ENCODE assay signal across 9 cellular contexts in the genomic region with DNA sequence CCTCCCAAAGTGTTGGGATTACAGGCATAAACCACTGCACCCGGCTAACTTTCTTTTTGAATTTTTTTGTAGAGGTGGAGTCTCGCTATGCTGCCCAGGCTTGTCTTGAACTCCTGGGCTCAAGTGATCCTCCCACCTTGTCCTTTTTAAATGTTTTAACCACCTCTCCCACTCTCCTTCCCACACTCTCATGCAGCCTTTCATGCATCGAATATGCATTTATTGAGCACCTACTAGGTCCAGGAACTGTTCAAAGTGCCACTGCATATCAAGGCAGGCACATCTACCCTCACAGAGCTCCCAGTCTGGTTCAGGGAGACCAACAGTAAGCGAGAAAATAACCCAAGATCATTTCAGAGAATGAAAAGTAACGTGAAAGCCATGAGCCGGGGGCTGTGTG. TPM values are rescaled to one million over a fixed set of nuclear protein-coding genes. Genes with fewer than 3 reads are reported as not detected.
A peak's percentile ranks its signal among the peaks of the same experiment; 100 is the strongest.
DNase-seq lines count a peak whose midpoint lies in the region; ATAC-seq and TF ChIP-seq lines count a peak whose summit lies in the region.
"Had no signal": no experiment of that assay in that cellular context is flagged by ENCODE, and none has a peak within 500 bp of the region (broad histone marks: within the 10 kb centered on the region; RNA-seq: fewer than 3 reads in every experiment).

No MANE protein-coding gene starts in this region.

- DNase-seq in H9 (no peak), right atrium auricular region (ENCODE audit: low spot score) (no peak), spleen (no peak), GM13977 (ENCODE audit: low spot score) (no peak), HuH-7.5 (ENCODE audit: low spot score) (no peak), NCI-H748 treated with DMSO at 0.1 percent for 48 hours (lab: John Stamatoyannopoulos, UW) (no peak)
- DNase-seq in activated CD8-positive, alpha-beta T cell treated with anti-CD3 and anti-CD28 coated beads for 36 hours, result no peak
- DNase-seq: activated CD8-positive, alpha-beta memory T cell treated with anti-CD3 and anti-CD28 coated beads, Interleukin-2, amount 50 U/mL, for 4 hours had no signal

- H2BK15ac ChIP-seq in H9 (ENCODE audit: low read depth, low read length), result no peak overlapping the region

- intact Hi-C loops in activated CD8-positive, alpha-beta T cell treated with anti-CD3 and anti-CD28 coated beads for 36 hours (cut with micrococcal nuclease), result no loop called here
- intact Hi-C loops in spleen (cut with DNase I; ENCODE audit: low total_unique reads), result no loop called here

- no peak overlapping the region for H3K9ac ChIP-seq in H9 (ENCODE audit: extremely low read depth, insufficient read length, low read length)

- no peak overlapping the region for H3K23ac ChIP-seq in H9 (ENCODE audit: insufficient read length, low read depth, low read length)

- in situ Hi-C loops in GM13977 (cut with MboI; ENCODE audit: low pct_unique_long_range_greater_than_20kb, low sequenced_read_pairs, unreplicated experiment), result no loop called here

- H3K4ac ChIP-seq in H9 (ENCODE audit: low read depth, low read length), result no peak overlapping the region

- H3K56ac ChIP-seq in H9 (ENCODE audit: insufficient read length, low read depth, low read length), result no peak overlapping the region

- no peak for TF ChIP-seq CTCF in H9 (conservative IDR thresholded peaks at IDR 0.05)
- TF ChIP-seq CTCF in activated CD8-positive, alpha-beta T cell treated with anti-CD3 and anti-CD28 coated beads for 36 hours (IDR thresholded peaks at IDR 0.05), result no peak
- TF ChIP-seq CTCF in right atrium auricular region (IDR thresholded peaks at IDR 0.05), result no peak
- no peak for TF ChIP-seq CTCF in spleen (IDR thresholded peaks at IDR 0.05 in 8 of 11, conservative IDR thresholded peaks at IDR 0.05 in 3 of 11)
- TF ChIP-seq CTCF in GM13977 (IDR thresholded peaks at IDR 0.05; ENCODE audit: extremely low read depth, insufficient read depth, missing control alignments), result no peak

- no peak for ATAC-seq in activated CD8-positive, alpha-beta T cell treated with anti-CD3 and anti-CD28 coated beads for 36 hours
- ATAC-seq in GM21576 (IDR thresholded peaks at IDR 0.05; ENCODE audit: unreplicated experiment), result no peak

- H3K27ac Mint-ChIP-seq in H9, result no peak overlapping the region; a peak in 1 of 7 replicates
- peak overlapping the region; percentile 92 for H3K27ac Mint-ChIP-seq in activated CD8-positive, alpha-beta T cell treated with anti-CD3 and anti-CD28 coated beads for 36 hours

- no peaks in the 10 kb centered on the region for H4K20me1 ChIP-seq in H9 (ENCODE audit: control insufficient read depth, insufficient read depth, insufficient read length)

- H3K27ac ChIP-seq in H9 (ENCODE audit: insufficient read length, low read depth, low read length) (no peak overlapping the region), right atrium auricular region (peak overlapping the region; percentile 88 to 92), spleen (peak overlapping the region; percentile 91 to 96 (median 92))

- no peak overlapping the region for H3K14ac ChIP-seq in H9 (ENCODE audit: insufficient read depth, low read length)

- peak overlapping the region; percentile 49 to 60; a peak in 3 of 5 replicates for H3K4me3 Mint-ChIP-seq in H9
- H3K4me3 Mint-ChIP-seq in activated CD8-positive, alpha-beta T cell treated with anti-CD3 and anti-CD28 coated beads for 36 hours, result peak overlapping the region; percentile 88

- H2BK120ac ChIP-seq in H9 (ENCODE audit: low read depth, low read length, poor library complexity, severe bottlenecking), result no peak overlapping the region

- H2BK5ac ChIP-seq in H9 (ENCODE audit: insufficient read length, low read length), result no peak overlapping the region

- no peak overlapping the region for H3T11ph ChIP-seq in H9 (ENCODE audit: low read length)

- H2AK5ac ChIP-seq in H9 (ENCODE audit: insufficient read length, low read length), result no peak overlapping the region

- no peak for TF ChIP-seq POLR2A in spleen (IDR thresholded peaks at IDR 0.05)

- H3K4me1 Mint-ChIP-seq in H9, result peaks cover 0 to 6% of the 10 kb centered on the region in 2 experiments; a peak in 1 of 4 replicates
- peaks cover 20% of the 10 kb centered on the region for H3K4me1 Mint-ChIP-seq in activated CD8-positive, alpha-beta T cell treated with anti-CD3 and anti-CD28 coated beads for 36 hours (ENCODE audit: low read depth)

- H3K9me3 ChIP-seq in H9 (ENCODE audit: control insufficient read depth, low read depth, low read length), result no peaks in the 10 kb centered on the region
- H3K9me3 ChIP-seq in right atrium auricular region, result no peaks in the 10 kb centered on the region
- H3K9me3 ChIP-seq in spleen, result no peaks in the 10 kb centered on the region

- H4K91ac ChIP-seq in H9 (ENCODE audit: insufficient read length, low read depth, low read length), result no peak overlapping the region

- peaks cover 30% of the 10 kb centered on the region for H3K27me3 Mint-ChIP-seq in H9 (ENCODE audit: low read depth)
- no peaks in the 10 kb centered on the region for H3K27me3 Mint-ChIP-seq in activated CD8-positive, alpha-beta T cell treated with anti-CD3 and anti-CD28 coated beads for 36 hours

- H3K36me3 Mint-ChIP-seq in H9 (ENCODE audit: insufficient read depth in 1 of 3, low read depth in 3 of 3), result no peaks in the 10 kb centered on the region
- peaks cover 12% of the 10 kb centered on the region for H3K36me3 Mint-ChIP-seq in activated CD8-positive, alpha-beta T cell treated with anti-CD3 and anti-CD28 coated beads for 36 hours (ENCODE audit: low read depth)

- H2BK20ac ChIP-seq in H9 (ENCODE audit: low read depth, low read length, poor library complexity, severe bottlenecking), result no peak overlapping the region

- no CpG with 5 or more reads among the region's 6 CpGs for WGBS in H9 (ENCODE audit: extremely low coverage, insufficient read length, low lambda C conversion rate)
- 72 to 83% (median 81%) methylated on average over 6 of the region's 6 CpGs for WGBS in spleen, 5 donors

- no peak overlapping the region for H3K18ac ChIP-seq in H9 (ENCODE audit: insufficient read length, low read depth, low read length)

- POLR2A ChIA-PET in activated CD8-positive, alpha-beta T cell treated with anti-CD3 and anti-CD28 coated beads for 36 hours (lab: Charles Lee), result interaction anchor here (0.6 to 2.0 kb wide), 6 partner anchors 10 to 73 kb away, joined by 3 to 8 read pairs (median 4); no protein-coding TSS in a partner anchor

- H3K27me3 ChIP-seq in H9 (ENCODE audit: insufficient read depth, low read length) (peaks cover 5% of the 10 kb centered on the region; the same call in 1 of the 2 replicates), right atrium auricular region (no peaks in the 10 kb centered on the region), spleen (replicated peaks in 1 of 7) (no peaks in the 10 kb centered on the region)

- H4K5ac ChIP-seq in H9 (ENCODE audit: insufficient read length, low read depth, low read length), result no peak overlapping the region

- H3K4me2 ChIP-seq in H9 (ENCODE audit: insufficient read depth, insufficient read length, low read length), result no peak overlapping the region

- H3K4me1 ChIP-seq in H9 (ENCODE audit: insufficient read depth, low read length) (no peaks in the 10 kb centered on the region), right atrium auricular region (peaks cover 0 to 31% of the 10 kb centered on the region in 2 donors), spleen (peaks cover 17 to 48% (median 33%) of the 10 kb centered on the region in 6 donors)

- H3K23me2 ChIP-seq in H9 (ENCODE audit: insufficient read length, low read depth, low read length, poor library complexity, severe bottlenecking), result peaks cover 8% of the 10 kb centered on the region

- H2AFZ ChIP-seq in H9 (ENCODE audit: low read length), result no peak overlapping the region

- H3K79me1 ChIP-seq in H9 (ENCODE audit: insufficient read depth, low read depth, low read length, poor library complexity, severe bottlenecking), result no peaks in the 10 kb centered on the region

- no peaks in the 10 kb centered on the region for H3K79me2 ChIP-seq in H9 (ENCODE audit: insufficient read depth, low read length)

- H3K36me3 ChIP-seq in right atrium auricular region, result no peaks in the 10 kb centered on the region
- peaks cover 0 to 17% (median 0%) of the 10 kb centered on the region in 6 donors for H3K36me3 ChIP-seq in spleen

- peak overlapping the region; percentile 75 to 87 for H3K4me3 ChIP-seq in right atrium auricular region
- H3K4me3 ChIP-seq in spleen, result peak overlapping the region; percentile 63 to 90 (median 80)

- H2BK12ac ChIP-seq in H9 (ENCODE audit: insufficient read length, low read depth, low read length), result no peak overlapping the region

- CTCF ChIA-PET in activated CD8-positive, alpha-beta T cell treated with anti-CD3 and anti-CD28 coated beads for 36 hours (lab: Charles Lee), result interaction anchor here (0.8 to 2.8 kb wide), 11 partner anchors 8 to 201 kb away, joined by 3 to 27 read pairs (median 5); a partner anchor contains a TSS

- peaks cover 0 to 6% of the 10 kb centered on the region in 2 experiments; a peak in 2 of 5 replicates for H3K9me3 Mint-ChIP-seq in H9
- no peaks in the 10 kb centered on the region for H3K9me3 Mint-ChIP-seq in activated CD8-positive, alpha-beta T cell treated with anti-CD3 and anti-CD28 coated beads for 36 hours

- no peak overlapping the region for H4K8ac ChIP-seq in H9 (replicated peaks; ENCODE audit: insufficient read length, low read depth, low read length)

RNA-seq across cellular contexts. Expression of a gene that starts 1.2 kb away (rescaled TPM):
- total RNA-seq in H9 (2021) (0.48 and 0.57 TPM in 2 replicates), right atrium auricular region (1 to 10 TPM; 3.0 to 7.6 TPM), spleen (10 to 100 TPM; 10.2 to 21.0 (median 14.7) TPM)
- 10 to 100 TPM; 17.4 to 17.5 TPM for total RNA-seq in activated CD8-positive, alpha-beta T cell treated with anti-CD3 and anti-CD28 coated beads for 36 hours
- 10 to 100 TPM in 1 of 3 donors, 1 to 10 TPM in 2; 4.4 to 12.5 (median 4.6) TPM for polyA plus RNA-seq in spleen

RNA-seq across cellular contexts. Expression of a gene that starts 37.1 kb away (rescaled TPM):
- total RNA-seq in H9 (2021) (61.8 and 63.7 TPM in 2 replicates), right atrium auricular region (10 to 100 TPM; 23.3 to 27.2 TPM), spleen (10 to 100 TPM; 26.7 to 63.5 (median 46.9) TPM)
- total RNA-seq in activated CD8-positive, alpha-beta T cell treated with anti-CD3 and anti-CD28 coated beads for 36 hours, result 10 to 100 TPM; 15.5 to 23.5 TPM
- 10 to 100 TPM; 28.0 to 40.0 (median 29.3) TPM for polyA plus RNA-seq in spleen

RNA-seq across cellular contexts. Expression of a gene that starts 38.8 kb away (rescaled TPM):
- total RNA-seq in H9 (2021), result 20.0 and 21.0 TPM in 2 replicates
- total RNA-seq in activated CD8-positive, alpha-beta T cell treated with anti-CD3 and anti-CD28 coated beads for 36 hours, result 10 to 100 TPM; 11.4 TPM
- total RNA-seq in right atrium auricular region, result 10 to 100 TPM; 30.5 to 51.3 TPM
- total RNA-seq in spleen, result 10 to 100 TPM; 10.3 to 18.2 (median 13.8) TPM
- 1 to 10 TPM; 2.5 to 5.4 (median 3.3) TPM for polyA plus RNA-seq in spleen
